Comparison of ENCODE assay signal across 19 cellular contexts in the genomic region with DNA sequence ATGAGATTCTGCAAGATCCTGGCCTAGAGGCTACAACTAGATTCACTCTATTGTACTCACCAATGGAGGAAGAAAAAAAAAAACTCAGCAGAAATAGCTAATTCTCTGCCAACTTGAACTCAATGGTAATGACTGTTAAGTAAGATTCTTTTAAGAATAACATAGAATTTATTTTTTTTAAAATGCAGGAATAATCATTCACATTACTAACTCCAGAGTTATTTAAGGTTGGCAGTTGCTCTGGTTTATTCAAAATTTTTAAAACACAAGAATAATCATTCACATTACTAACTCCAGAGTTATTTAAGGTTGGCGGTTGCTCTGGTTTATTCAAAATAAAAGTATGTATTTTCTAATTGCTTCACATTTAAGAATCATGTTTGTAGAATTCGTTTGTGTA.
DNase-seq lines count a peak whose midpoint lies in the region; ATAC-seq and TF ChIP-seq lines count a peak whose summit lies in the region.
"Had no signal": no experiment of that assay in that cellular context is flagged by ENCODE, and none has a peak within 500 bp of the region (broad histone marks: within the 10 kb centered on the region; RNA-seq: fewer than 3 reads in every experiment).

No MANE protein-coding gene starts in this region.

- TF ChIP-seq RAD21 in SK-N-SH (IDR thresholded peaks at IDR 0.05; ENCODE audit: low read length), result no peak

- H3K27ac ChIP-seq in SK-N-SH (ENCODE audit: low read depth in 2 of 2, low read length in 1 of 2), result peak overlapping the region in 1 of 2 experiments; percentile 26; a peak in 1 of 4 replicates
- H3K27ac ChIP-seq: BLaER1, SJSA1 had no signal

- 0 out of 2 replicates have a peak overlapping the region, but pooled peaks have one; percentile 42 for H2AFZ ChIP-seq in SK-N-SH (ENCODE audit: low read depth)

- H3K9ac ChIP-seq in SK-N-SH, result no peak overlapping the region
- H3K9ac ChIP-seq: BLaER1 had no signal

- TF ChIP-seq CTCF in BJ (IDR thresholded peaks at IDR 0.05; ENCODE audit: insufficient read depth, low read depth, low read length) (no peak), SK-N-SH (IDR thresholded peaks at IDR 0.05) (no peak)

- 30% methylated on average over 2 of the region's 2 CpGs for WGBS in SK-N-SH (ENCODE audit: low lambda C conversion rate)

- ATAC-seq in GM21786 (IDR thresholded peaks at IDR 0.05; ENCODE audit: unreplicated experiment), result no peak
- ATAC-seq: CD8-positive, alpha-beta T cell; Panc1 had no signal

- POLR2A ChIA-PET in BJ (lab: Charles Lee) (no interaction called here), SK-N-SH (lab: Yijun Ruan, JAX) (no interaction called here)

- H4K20me1 ChIP-seq in SK-N-SH (ENCODE audit: insufficient read depth), result no peaks in the 10 kb centered on the region
- H4K20me1 ChIP-seq: BLaER1 had no signal

- no peak for TF ChIP-seq EP300 in SK-N-SH (IDR thresholded peaks at IDR 0.05; ENCODE audit: borderline replicate concordance in 1 of 2, low read depth in 1 of 2, low read length in 1 of 2)

- no peaks in the 10 kb centered on the region for H3K9me2 ChIP-seq in SK-N-SH

- H3F3A ChIP-seq in SK-N-SH (replicated peaks; ENCODE audit: insufficient read depth), result peaks cover 6% of the 10 kb centered on the region

- no peaks in the 10 kb centered on the region for H3K79me2 ChIP-seq in SK-N-SH (ENCODE audit: insufficient read depth)

- DNase-seq in BJ (ENCODE audit: low read depth), result peak; percentile 2
- no peak for DNase-seq in SK-N-SH
- peak; percentile 53 for DNase-seq in dedifferentiated amniotic fluid mesenchymal stem cell (ENCODE audit: extremely low spot score)
- peak; percentile 69 for DNase-seq in stromal cell of bone marrow (ENCODE audit: low read depth)
- DNase-seq in activated effector memory CD4-positive, alpha-beta T cell treated with anti-CD3 and anti-CD28 coated beads, Interleukin-2, amount 50 U/mL, for 16 hours, result no peak
- no peak for DNase-seq in COLO829 (ENCODE audit: low spot score)
- DNase-seq: ACHN; CD8-positive, alpha-beta T cell; DMS53; H9; NCI-H1092 treated with DMSO at 0.1 percent for 48 hours; NCI-H146; NCI-H2029 treated with DMSO at 0.1 percent for 48 hours; NCI-H446 treated with DMSO at 0.1 percent for 48 hours; NCI-H69 had no signal

- H3K9me3 ChIP-seq in SK-N-SH, result no peaks in the 10 kb centered on the region
- H3K9me3 ChIP-seq: BLaER1, SJSA1 had no signal

- no peaks in the 10 kb centered on the region; a peak in 1 of 4 replicates for H3K4me1 ChIP-seq in SK-N-SH (ENCODE audit: control insufficient read depth in 1 of 2, insufficient read depth in 2 of 2, low read depth in 1 of 2, low read length in 1 of 2)
- H3K4me1 ChIP-seq: BLaER1, SJSA1 had no signal

- no peaks in the 10 kb centered on the region for H3K27me3 ChIP-seq in BJ (ENCODE audit: control insufficient read depth, insufficient read depth, low read length)
- H3K27me3 ChIP-seq in SK-N-SH (ENCODE audit: insufficient read depth), result no peaks in the 10 kb centered on the region
- H3K27me3 ChIP-seq: BLaER1, SJSA1 had no signal

- H3K36me3 ChIP-seq in BJ (ENCODE audit: control insufficient read depth, insufficient read depth, low read length) (no peaks in the 10 kb centered on the region), SK-N-SH (replicated peaks in 1 of 2; ENCODE audit: control insufficient read depth in 1 of 2, insufficient read depth in 2 of 2, low read length in 1 of 2) (no peaks in the 10 kb centered on the region)
- H3K36me3 ChIP-seq: BLaER1, SJSA1 had no signal

- H3K4me3 ChIP-seq in BJ (ENCODE audit: low read depth, low read length) (no peak overlapping the region), SK-N-SH (ENCODE audit: low read depth in 2 of 2, low read length in 1 of 2) (no peak overlapping the region)
- H3K4me3 ChIP-seq: BLaER1, SJSA1 had no signal

- no peak overlapping the region for H3K4me2 ChIP-seq in SK-N-SH
- H3K4me2 ChIP-seq: BLaER1 had no signal

- CTCF ChIA-PET in BJ (lab: Yijun Ruan, JAX) (no interaction called here), SK-N-SH (lab: Yijun Ruan, JAX) (interaction anchor here (1.4 kb wide), 2 partner anchors 35 to 55 kb away, joined by 3 read pairs; no protein-coding TSS in a partner anchor)

TF ChIP-seq in SK-N-SH, 30 proteins besides CTCF, POLR2A, EP300 and RAD21:
- no peak for TF ChIP-seq NRF1 (IDR thresholded peaks at IDR 0.05; ENCODE audit: low read depth, low read length)
- TF ChIP-seq ELF1 (IDR thresholded peaks at IDR 0.05), result no peak
- TF ChIP-seq, protein P1, sequence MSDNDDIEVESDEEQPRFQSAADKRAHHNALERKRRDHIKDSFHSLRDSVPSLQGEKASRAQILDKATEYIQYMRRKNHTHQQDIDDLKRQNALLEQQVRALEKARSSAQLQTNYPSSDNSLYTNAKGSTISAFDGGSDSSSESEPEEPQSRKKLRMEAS (IDR thresholded peaks at IDR 0.05; ENCODE audit: low read depth), result no peak
- TF ChIP-seq MXI1 (IDR thresholded peaks at IDR 0.05; ENCODE audit: low read depth, low read length), result no peak
- TF ChIP-seq, protein P2, sequence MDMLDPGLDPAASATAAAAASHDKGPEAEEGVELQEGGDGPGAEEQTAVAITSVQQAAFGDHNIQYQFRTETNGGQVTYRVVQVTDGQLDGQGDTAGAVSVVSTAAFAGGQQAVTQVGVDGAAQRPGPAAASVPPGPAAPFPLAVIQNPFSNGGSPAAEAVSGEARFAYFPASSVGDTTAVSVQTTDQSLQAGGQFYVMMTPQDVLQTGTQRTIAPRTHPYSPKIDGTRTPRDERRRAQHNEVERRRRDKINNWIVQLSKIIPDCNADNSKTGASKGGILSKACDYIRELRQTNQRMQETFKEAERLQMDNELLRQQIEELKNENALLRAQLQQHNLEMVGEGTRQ (IDR thresholded peaks at IDR 0.05; ENCODE audit: borderline replicate concordance, low read depth, low read length), result no peak
- TF ChIP-seq FOXM1 (IDR thresholded peaks at IDR 0.05; ENCODE audit: low read depth), result no peak
- TF ChIP-seq, protein P3, sequence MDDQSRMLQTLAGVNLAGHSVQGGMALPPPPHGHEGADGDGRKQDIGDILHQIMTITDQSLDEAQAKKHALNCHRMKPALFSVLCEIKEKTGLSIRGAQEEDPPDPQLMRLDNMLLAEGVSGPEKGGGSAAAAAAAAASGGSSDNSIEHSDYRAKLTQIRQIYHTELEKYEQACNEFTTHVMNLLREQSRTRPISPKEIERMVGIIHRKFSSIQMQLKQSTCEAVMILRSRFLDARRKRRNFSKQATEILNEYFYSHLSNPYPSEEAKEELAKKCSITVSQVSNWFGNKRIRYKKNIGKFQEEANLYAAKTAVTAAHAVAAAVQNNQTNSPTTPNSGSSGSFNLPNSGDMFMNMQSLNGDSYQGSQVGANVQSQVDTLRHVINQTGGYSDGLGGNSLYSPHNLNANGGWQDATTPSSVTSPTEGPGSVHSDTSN (IDR thresholded peaks at IDR 0.05), result no peak
- TF ChIP-seq TCF12 (IDR thresholded peaks at IDR 0.05), result no peak
- no peak for TF ChIP-seq CHD2 (IDR thresholded peaks at IDR 0.05; ENCODE audit: low read length, partially characterized antibody)
- TF ChIP-seq, protein P4, sequence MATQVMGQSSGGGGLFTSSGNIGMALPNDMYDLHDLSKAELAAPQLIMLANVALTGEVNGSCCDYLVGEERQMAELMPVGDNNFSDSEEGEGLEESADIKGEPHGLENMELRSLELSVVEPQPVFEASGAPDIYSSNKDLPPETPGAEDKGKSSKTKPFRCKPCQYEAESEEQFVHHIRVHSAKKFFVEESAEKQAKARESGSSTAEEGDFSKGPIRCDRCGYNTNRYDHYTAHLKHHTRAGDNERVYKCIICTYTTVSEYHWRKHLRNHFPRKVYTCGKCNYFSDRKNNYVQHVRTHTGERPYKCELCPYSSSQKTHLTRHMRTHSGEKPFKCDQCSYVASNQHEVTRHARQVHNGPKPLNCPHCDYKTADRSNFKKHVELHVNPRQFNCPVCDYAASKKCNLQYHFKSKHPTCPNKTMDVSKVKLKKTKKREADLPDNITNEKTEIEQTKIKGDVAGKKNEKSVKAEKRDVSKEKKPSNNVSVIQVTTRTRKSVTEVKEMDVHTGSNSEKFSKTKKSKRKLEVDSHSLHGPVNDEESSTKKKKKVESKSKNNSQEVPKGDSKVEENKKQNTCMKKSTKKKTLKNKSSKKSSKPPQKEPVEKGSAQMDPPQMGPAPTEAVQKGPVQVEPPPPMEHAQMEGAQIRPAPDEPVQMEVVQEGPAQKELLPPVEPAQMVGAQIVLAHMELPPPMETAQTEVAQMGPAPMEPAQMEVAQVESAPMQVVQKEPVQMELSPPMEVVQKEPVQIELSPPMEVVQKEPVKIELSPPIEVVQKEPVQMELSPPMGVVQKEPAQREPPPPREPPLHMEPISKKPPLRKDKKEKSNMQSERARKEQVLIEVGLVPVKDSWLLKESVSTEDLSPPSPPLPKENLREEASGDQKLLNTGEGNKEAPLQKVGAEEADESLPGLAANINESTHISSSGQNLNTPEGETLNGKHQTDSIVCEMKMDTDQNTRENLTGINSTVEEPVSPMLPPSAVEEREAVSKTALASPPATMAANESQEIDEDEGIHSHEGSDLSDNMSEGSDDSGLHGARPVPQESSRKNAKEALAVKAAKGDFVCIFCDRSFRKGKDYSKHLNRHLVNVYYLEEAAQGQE (IDR thresholded peaks at IDR 0.05; ENCODE audit: low read depth, low read length), result no peak
- no peak for TF ChIP-seq RCOR1 (IDR thresholded peaks at IDR 0.05; ENCODE audit: low read length)
- TF ChIP-seq FOXJ3 (CRISPR knock-in tag; IDR thresholded peaks at IDR 0.05), result no peak
- TF ChIP-seq TAF1 (IDR thresholded peaks at IDR 0.05; ENCODE audit: borderline replicate concordance, low read depth, low read length), result no peak
- TF ChIP-seq, protein P5, sequence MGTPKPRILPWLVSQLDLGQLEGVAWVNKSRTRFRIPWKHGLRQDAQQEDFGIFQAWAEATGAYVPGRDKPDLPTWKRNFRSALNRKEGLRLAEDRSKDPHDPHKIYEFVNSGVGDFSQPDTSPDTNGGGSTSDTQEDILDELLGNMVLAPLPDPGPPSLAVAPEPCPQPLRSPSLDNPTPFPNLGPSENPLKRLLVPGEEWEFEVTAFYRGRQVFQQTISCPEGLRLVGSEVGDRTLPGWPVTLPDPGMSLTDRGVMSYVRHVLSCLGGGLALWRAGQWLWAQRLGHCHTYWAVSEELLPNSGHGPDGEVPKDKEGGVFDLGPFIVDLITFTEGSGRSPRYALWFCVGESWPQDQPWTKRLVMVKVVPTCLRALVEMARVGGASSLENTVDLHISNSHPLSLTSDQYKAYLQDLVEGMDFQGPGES (IDR thresholded peaks at IDR 0.05; ENCODE audit: low read depth, low read length), result no peak
- TF ChIP-seq GABPA (IDR thresholded peaks at IDR 0.05; ENCODE audit: low read depth), result no peak
TF ChIP-seq in SK-N-SH: peak in this region for 0.

Comparison
In these comparisons a context has a peak if more than half of its experiments do, and no peak if none do; other contexts are left out.
1. DNase-seq: peak in BJ (single experiment), dedifferentiated amniotic fluid mesenchymal stem cell (single experiment) and stromal cell of bone marrow (single experiment); none in SK-N-SH (single experiment), activated effector memory CD4-positive, alpha-beta T cell treated with anti-CD3 and anti-CD28 coated beads, Interleukin-2, amount 50 U/mL, for 16 hours (single experiment) and COLO829 (single experiment).